ENCODE assay signal across 19 cellular contexts in genomic region chr5:133830911-133831310, GRCh38.
DNase-seq lines count a peak whose midpoint lies in the region; ATAC-seq and TF ChIP-seq lines count a peak whose summit lies in the region.
"Had no signal": no experiment of that assay in that cellular context is flagged by ENCODE, and none has a peak within 500 bp of the region (broad histone marks: within the 10 kb centered on the region; RNA-seq: fewer than 3 reads in every experiment).

No MANE protein-coding gene starts in this region.

- no peak overlapping the region for H3K27ac ChIP-seq in SK-N-MC
- no peak overlapping the region for H3K27ac ChIP-seq in ovary
- H3K27ac ChIP-seq: A549, GM23248 had no signal

- peak; percentile 49 for DNase-seq in cardiac septum (ENCODE audit: low spot score)
- no peak for DNase-seq in Right ventricle myocardium superior
- no peak for DNase-seq in SK-N-MC (ENCODE audit: low read depth, low spot score)
- DNase-seq in ovary = no peak
- DNase-seq in NCI-H1417 treated with DMSO at 0.1 percent for 48 hours (lab: John Stamatoyannopoulos, UW) = no peak
- DNase-seq: CD4-positive, alpha-beta T cell; Kasumi-1; NCI-H1436; NCI-H2081 treated with DMSO at 0.1 percent for 48 hours; NCI-H526; OCI-M1 had no signal

- no peak overlapping the region for H3K9ac ChIP-seq in SK-N-MC (ENCODE audit: insufficient read length)
- H3K9ac ChIP-seq: GM23248 had no signal

- H3K27me3 ChIP-seq in ovary = no peaks in the 10 kb centered on the region

- intact Hi-C loops in cardiac septum (cut with DNase I) (no loop called here), Right ventricle myocardium superior (cut with DNase I) (no loop called here), ovary (cut with DNase I) (no loop called here)

- ATAC-seq in Right ventricle myocardium superior (ENCODE audit: poor library complexity) = no peak
- ATAC-seq in HG02571 (IDR thresholded peaks at IDR 0.05; ENCODE audit: unreplicated experiment) = peak; percentile 45
- ATAC-seq in GM21786 (IDR thresholded peaks at IDR 0.05; ENCODE audit: unreplicated experiment) = no peak
- ATAC-seq in HG02623 (IDR thresholded peaks at IDR 0.05; ENCODE audit: unreplicated experiment) = no peak
- ATAC-seq: HCT116, HepG2, SK-N-SH treated with all-trans-retinoic acid at 6 μM for 48 hours had no signal

- TF ChIP-seq POLR2A in ovary (IDR thresholded peaks at IDR 0.05) = no peak

- TF ChIP-seq EP300 in ovary (IDR thresholded peaks at IDR 0.05) = no peak

- H3K4me3 ChIP-seq in SK-N-MC (peak overlapping the region; percentile 45; the same call in 1 of the 2 replicates), ovary (no peak overlapping the region)
- H3K4me3 ChIP-seq: A549 had no signal

- no peaks in the 10 kb centered on the region for H3K9me3 ChIP-seq in SK-N-MC (ENCODE audit: low read depth, low read length)
- H3K9me3 ChIP-seq in ovary = no peaks in the 10 kb centered on the region

- WGBS in ovary, 3 donors = 81 to 94% (median 86%) methylated on average over 3 of the region's 3 CpGs

- H3K4me1 ChIP-seq in ovary (ENCODE audit: insufficient read depth) = peaks cover 3% of the 10 kb centered on the region
- H3K4me1 ChIP-seq: A549 had no signal

- H3K36me3 ChIP-seq in SK-N-MC (ENCODE audit: insufficient read depth, low read length) (no peaks in the 10 kb centered on the region), ovary (no peaks in the 10 kb centered on the region)

- no peak for TF ChIP-seq CTCF in ovary (IDR thresholded peaks at IDR 0.05)
